Comparison of ENCODE assay signal across 8 cellular contexts in the genomic region with DNA sequence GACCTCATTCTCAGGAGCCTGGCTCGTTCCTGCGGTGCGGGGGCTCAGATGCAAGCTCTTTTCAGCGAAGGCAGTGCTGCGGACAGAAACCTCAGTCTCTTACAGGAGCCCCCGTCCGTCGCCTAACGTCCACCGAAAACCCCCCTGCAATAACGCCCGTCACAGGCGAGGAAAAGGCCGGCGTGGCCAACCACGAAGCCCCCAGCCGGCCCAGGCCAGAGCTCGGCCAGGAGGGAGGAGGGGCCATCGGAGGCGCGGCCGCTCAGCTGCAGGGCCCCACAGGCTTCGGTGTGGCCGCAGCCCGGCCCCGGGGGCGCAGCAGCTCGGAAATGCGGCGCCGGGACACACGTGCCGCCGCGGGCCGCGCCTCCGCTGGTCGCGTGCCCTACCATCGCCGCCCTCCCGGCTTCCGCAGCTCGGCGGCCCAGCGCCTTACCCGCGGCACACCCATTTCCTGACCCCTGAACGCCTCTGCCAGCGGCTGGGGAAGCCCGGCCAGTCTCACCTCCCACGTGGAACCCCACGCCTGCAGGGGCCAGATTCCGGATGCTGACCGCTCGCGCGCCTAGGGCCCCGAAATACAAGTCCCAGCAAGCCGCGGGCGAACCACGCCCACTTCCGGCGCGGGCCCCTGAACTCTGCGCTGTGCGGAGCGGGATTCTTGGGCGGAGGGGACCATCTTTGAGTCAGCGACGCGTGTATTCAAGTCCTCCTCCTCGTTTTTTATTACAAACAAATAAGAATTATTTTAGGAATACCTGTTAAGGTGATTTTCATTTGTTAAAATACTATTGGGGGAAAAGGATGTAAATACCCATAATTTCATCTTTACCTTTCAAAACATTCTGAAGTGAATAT. TPM values are rescaled to one million over a fixed set of nuclear protein-coding genes. Genes with fewer than 3 reads are reported as not detected.
DNase-seq lines count a peak whose midpoint lies in the region; ATAC-seq and TF ChIP-seq lines count a peak whose summit lies in the region.

A gene (minus strand): TSS at position 582 of the 858 bp plus-strand sequence. CDS start 16,537 bp downstream, outside the sequence.

- peak within 1 kb of the TSS; percentile 100 for H2AFZ ChIP-seq in neuronal stem cell (ENCODE audit: low read length)

- 0 to 5% methylated on average over 13 to 14 of the region's 75 CpGs for WGBS in gastroesophageal sphincter (ENCODE audit: low coverage in 1 of 2), 2 donors
- no CpG with 5 or more reads among the region's 75 CpGs for WGBS in neuronal stem cell (ENCODE audit: extremely low coverage in 2 of 2, insufficient read length in 2 of 2, insufficient replicate concordance in 1 of 2), 2 donors

- peak within 1 kb of the TSS; percentile 88 for H2BK12ac ChIP-seq in neuronal stem cell (ENCODE audit: low read length)

- no peak within 1 kb of the TSS for H4K8ac ChIP-seq in neuronal stem cell (ENCODE audit: low read depth, low read length)

- no peak within 1 kb of the TSS for H2BK5ac ChIP-seq in neuronal stem cell (ENCODE audit: low read length)

- H3K4me3 ChIP-seq in gastroesophageal sphincter (peak within 1 kb of the TSS; percentile 57 to 80), neuronal stem cell (ENCODE audit: low read length in 2 of 2) (peak within 1 kb of the TSS; percentile 73 to 91), stomach smooth muscle (ENCODE audit: low read length in 2 of 2) (peak within 1 kb of the TSS; percentile 62 to 81)

- no peak for TF ChIP-seq EP300 in gastroesophageal sphincter (IDR thresholded peaks at IDR 0.05)

- H2BK15ac ChIP-seq in neuronal stem cell (ENCODE audit: low read length), result peak within 1 kb of the TSS; percentile 30

- H3K27me3 ChIP-seq in gastroesophageal sphincter (no peaks in the 10 kb centered on the region), neuronal stem cell (ENCODE audit: control insufficient read depth in 3 of 3, insufficient read depth in 3 of 3, low read depth in 1 of 3, low read length in 3 of 3) (no peaks in the 10 kb centered on the region), stomach smooth muscle (ENCODE audit: control insufficient read depth in 1 of 2, insufficient read depth in 2 of 2, low read length in 2 of 2) (no peaks in the 10 kb centered on the region)

- H3K23ac ChIP-seq in neuronal stem cell (ENCODE audit: low read depth, low read length, poor library complexity), result peak within 1 kb of the TSS; percentile 94

- peak within 1 kb of the TSS; percentile 78 for H3K4me2 ChIP-seq in neuronal stem cell (ENCODE audit: insufficient read depth, low read length, poor library complexity, severe bottlenecking)

- H3K36me3 ChIP-seq in gastroesophageal sphincter, result peaks cover 0 to 11% of the 10 kb centered on the region in 2 donors
- H3K36me3 ChIP-seq in neuronal stem cell (replicated peaks in 1 of 2; ENCODE audit: control insufficient read depth in 2 of 2, insufficient read depth in 2 of 2, low read length in 2 of 2), result peaks cover 0 to 37% of the 10 kb centered on the region in 2 donors
- H3K36me3 ChIP-seq in stomach smooth muscle (ENCODE audit: control insufficient read depth in 2 of 2, insufficient read depth in 2 of 2, low read length in 2 of 2), result no peaks in the 10 kb centered on the region

- H3K27ac ChIP-seq in gastroesophageal sphincter (peak within 1 kb of the TSS; percentile 1 to 86 (median 82)), neuronal stem cell (replicated peaks; ENCODE audit: low read length) (no peak within 1 kb of the TSS), stomach smooth muscle (ENCODE audit: low read length) (no peak within 1 kb of the TSS)

- TF ChIP-seq POLR2A in GM19099 (IDR thresholded peaks at IDR 0.05; ENCODE audit: extremely low read depth, insufficient read length, low read depth) (peak; percentile 43), gastroesophageal sphincter (IDR thresholded peaks at IDR 0.05) (no peak)

- H3K79me1 ChIP-seq in neuronal stem cell (ENCODE audit: low read depth, low read length), result peaks cover 2% of the 10 kb centered on the region

- H2BK120ac ChIP-seq in neuronal stem cell (ENCODE audit: low read depth, low read length), result peak within 1 kb of the TSS; percentile 5

- H2AK5ac ChIP-seq in neuronal stem cell (ENCODE audit: low read depth, low read length), result peak within 1 kb of the TSS; percentile 63

- peak within 1 kb of the TSS; percentile 86 for H3K14ac ChIP-seq in neuronal stem cell (ENCODE audit: low read length)

- peak within 1 kb of the TSS; percentile 98 for H3K18ac ChIP-seq in neuronal stem cell (ENCODE audit: low read length)

- H4K91ac ChIP-seq in neuronal stem cell (ENCODE audit: low read depth, low read length, poor library complexity), result no peak within 1 kb of the TSS

- DNase-seq in AG20443 (ENCODE audit: low spot score), result peak; percentile 96
- DNase-seq in RPMI7951 (ENCODE audit: low read depth), result peak; percentile 87
- peak; percentile 86 for DNase-seq in activated naive CD4-positive, alpha-beta T cell treated with Interleukin-2 at 50 U/mL for 16 hours
- peak; percentile 58 for DNase-seq in neuronal stem cell (ENCODE audit: low spot score)

- TF ChIP-seq CTCF in gastroesophageal sphincter (IDR thresholded peaks at IDR 0.05), result peak in 2 of 4 experiments; percentile 17 to 31

- H3K4ac ChIP-seq in neuronal stem cell (ENCODE audit: low read length), result no peak within 1 kb of the TSS

- ATAC-seq in HG03439 (IDR thresholded peaks at IDR 0.05; ENCODE audit: unreplicated experiment), result peak; percentile 94
- peak; percentile 98 for ATAC-seq in gastroesophageal sphincter

- peak within 1 kb of the TSS; percentile 88 for H3K9ac ChIP-seq in neuronal stem cell (ENCODE audit: low read depth, low read length, poor library complexity)
- peak within 1 kb of the TSS; percentile 71 to 72 for H3K9ac ChIP-seq in stomach smooth muscle (ENCODE audit: low read length in 2 of 2)

- H3K4me1 ChIP-seq in gastroesophageal sphincter, result peaks cover 0 to 24% (median 0%) of the 10 kb centered on the region in 3 donors
- H3K4me1 ChIP-seq in neuronal stem cell (ENCODE audit: control insufficient read depth in 2 of 2, insufficient read depth in 1 of 2, low read depth in 1 of 2, low read length in 2 of 2), result peaks cover 2 to 5% of the 10 kb centered on the region in 2 donors
- H3K4me1 ChIP-seq in stomach smooth muscle (ENCODE audit: control insufficient read depth, insufficient read depth, low read length), result peaks cover 12% of the 10 kb centered on the region

- no peaks in the 10 kb centered on the region for H3K9me3 ChIP-seq in gastroesophageal sphincter
- H3K9me3 ChIP-seq in neuronal stem cell (replicated peaks in 1 of 2; ENCODE audit: control insufficient read depth in 2 of 2, insufficient read depth in 1 of 2, low read depth in 1 of 2, low read length in 2 of 2), result peaks cover 9 to 41% of the 10 kb centered on the region in 2 donors
- H3K9me3 ChIP-seq in stomach smooth muscle (ENCODE audit: control insufficient read depth in 2 of 2, low read length in 2 of 2), result no peaks in the 10 kb centered on the region

RNA-seq across cellular contexts. Expression of the gene that starts here (rescaled TPM):
- 2.2 and 2.4 TPM in 2 replicates for total RNA-seq in RPMI7951 (2014; rRNA removed; shearing (Covaris generic))
- total RNA-seq in gastroesophageal sphincter, result 10 to 100 TPM in 1 of 4 donors, 1 to 10 TPM in 3; 3.6 to 14.1 (median 6.2) TPM
- 4.0 TPM for polyA plus RNA-seq in neuronal stem cell (2013, experiment 1 of 2)
- polyA plus RNA-seq in neuronal stem cell (2013, experiment 2 of 2), result 3.9 TPM

Comparison
In these comparisons a context has a peak if more than half of its experiments do, and no peak if none do; other contexts are left out.
1. H3K27ac ChIP-seq: peak in gastroesophageal sphincter (4 of 4); none in neuronal stem cell (single experiment) and stomach smooth muscle (single experiment).
2. Peak in every context shown above with its lines, with median percentiles within 50 percentile points of each other: DNase-seq and H3K4me3 ChIP-seq.